ENCODE assay signal across 8 cellular contexts in the genomic region with DNA sequence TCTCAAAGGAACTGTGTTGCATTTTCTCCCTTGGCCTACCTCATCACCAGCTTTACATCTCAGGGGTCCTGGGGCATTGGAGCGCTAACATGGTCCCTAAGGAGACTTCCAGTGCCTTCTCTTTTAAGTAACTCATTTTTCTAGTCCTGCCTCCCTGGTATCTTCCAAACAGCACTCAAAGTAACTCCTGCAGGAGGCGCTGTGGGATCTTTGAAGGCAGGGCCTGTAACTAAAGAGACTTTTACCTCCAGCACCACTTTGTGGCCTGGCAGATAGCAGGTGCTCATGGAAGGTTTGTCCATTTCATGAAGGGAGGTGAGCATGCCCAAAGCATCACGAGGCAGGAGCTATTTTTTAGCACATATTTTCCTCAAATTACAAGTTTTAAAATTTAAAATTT.
DNase-seq lines count a peak whose midpoint lies in the region; ATAC-seq and TF ChIP-seq lines count a peak whose summit lies in the region.

No MANE protein-coding gene starts in this region.

- TF ChIP-seq CTCF in body of pancreas (IDR thresholded peaks at IDR 0.05) (peak in 6 of 7 experiments; percentile 34 to 69 (median 44)), omental fat pad (IDR thresholded peaks at IDR 0.05) (peak in 1 of 3 donors; percentile 35), esophagus muscularis mucosa (IDR thresholded peaks at IDR 0.05) (peak in 1 of 3 experiments; percentile 18)

- no peak for TF ChIP-seq POLR2A in body of pancreas (IDR thresholded peaks at IDR 0.05)
- TF ChIP-seq POLR2A in esophagus muscularis mucosa (IDR thresholded peaks at IDR 0.05; ENCODE audit: low read depth) = no peak

- no peak overlapping the region for H3K27ac ChIP-seq in body of pancreas
- H3K27ac ChIP-seq in esophagus muscularis mucosa (replicated peaks in 1 of 4) = no peak overlapping the region

- H3K4me3 ChIP-seq in body of pancreas = no peak overlapping the region
- H3K4me3 ChIP-seq in esophagus muscularis mucosa = no peak overlapping the region

- ATAC-seq in GM21786 (IDR thresholded peaks at IDR 0.05; ENCODE audit: unreplicated experiment) (peak; percentile 59), body of pancreas (no peak), omental fat pad (ENCODE audit: low FRiP score) (no peak), GM19035 (IDR thresholded peaks at IDR 0.05; ENCODE audit: unreplicated experiment) (no peak)

- H3K4me1 ChIP-seq in body of pancreas = no peaks in the 10 kb centered on the region
- H3K4me1 ChIP-seq in esophagus muscularis mucosa = peaks cover 0 to 6% (median 0%) of the 10 kb centered on the region in 4 donors

- intact Hi-C loops in body of pancreas (cut with DNase I) (no loop called here), esophagus muscularis mucosa (cut with DNase I) (no loop called here)

- TF ChIP-seq EP300 in esophagus muscularis mucosa (IDR thresholded peaks at IDR 0.05) = no peak

- no peaks in the 10 kb centered on the region for H3K9me3 ChIP-seq in body of pancreas
- H3K9me3 ChIP-seq in esophagus muscularis mucosa = no peaks in the 10 kb centered on the region

- WGBS in body of pancreas, 2 donors = 30 to 32% methylated on average over 3 of the region's 3 CpGs
- 78% methylated on average over 3 of the region's 3 CpGs for WGBS in esophagus muscularis mucosa

- no peaks in the 10 kb centered on the region for H3K27me3 ChIP-seq in body of pancreas
- no peaks in the 10 kb centered on the region for H3K27me3 ChIP-seq in esophagus muscularis mucosa

- no peaks in the 10 kb centered on the region for H3K36me3 ChIP-seq in body of pancreas (replicated peaks in 1 of 2; ENCODE audit: insufficient read depth in 1 of 2, low read depth in 2 of 2)
- no peaks in the 10 kb centered on the region for H3K36me3 ChIP-seq in esophagus muscularis mucosa

- DNase-seq in ELF-1 (ENCODE audit: low read depth, low spot score) (peak; percentile 74), NOMO-1 treated with DMSO at 0.1 percent for 48 hours (lab: John Stamatoyannopoulos, UW; ENCODE audit: unreplicated experiment) (peak; percentile 29), body of pancreas (peak; percentile 34 to 80 (median 72)), omental fat pad (ENCODE audit: low spot score) (peak; percentile 34), esophagus muscularis mucosa (ENCODE audit: extremely low spot score) (no peak), middle frontal gyrus (ENCODE audit: extremely low spot score, low spot score) (no peak)

Comparison
In these comparisons a context has a peak if more than half of its experiments do, and no peak if none do; other contexts are left out.
1. DNase-seq: peak in ELF-1 (single experiment), NOMO-1 treated with DMSO at 0.1 percent for 48 hours (single experiment), body of pancreas (4 of 4) and omental fat pad (single experiment); none in esophagus muscularis mucosa (single experiment) and middle frontal gyrus (single experiment).